Comparison of ENCODE assay signal across 23 cellular contexts in genomic region chr9:22731786-22732185, GRCh38.
DNase-seq lines count a peak whose midpoint lies in the region; ATAC-seq, FAIRE-seq and TF ChIP-seq lines count a peak whose summit lies in the region.
"Had no signal": no experiment of that assay in that cellular context is flagged by ENCODE, and none has a peak within 500 bp of the region (broad histone marks: within the 10 kb centered on the region; RNA-seq: fewer than 3 reads in every experiment).

No MANE protein-coding gene starts in this region.

- H4K20me1 ChIP-seq in OCI-LY7 (ENCODE audit: insufficient read depth, low read length), result no peaks in the 10 kb centered on the region
- H4K20me1 ChIP-seq in astrocyte (ENCODE audit: insufficient read depth, low read length), result no peaks in the 10 kb centered on the region
- H4K20me1 ChIP-seq: BLaER1 had no signal

- peaks cover 7% of the 10 kb centered on the region for H3K4me1 Mint-ChIP-seq in astrocyte (ENCODE audit: low read depth, unreplicated experiment)
- no peaks in the 10 kb centered on the region for H3K4me1 Mint-ChIP-seq in activated T-helper 1 cell treated with anti-CD3 and anti-CD28 coated beads, Interleukin-12 subunit alpha, Interleukin-12 subunit beta, Interleukin-2, Interleukin-4 antibody, amounts not matched to agents 30 ng/mL and 10 ng/mL and 1 ng/mL, durations not matched to agents 14 hours and 24 hours and 36 hours (ENCODE audit: low read depth)
- H3K4me1 Mint-ChIP-seq: B cell; CD4-positive, CD25-positive, alpha-beta regulatory T cell had no signal

- no peak overlapping the region for H3K4me3 ChIP-seq in OCI-LY7 (ENCODE audit: low read depth, low read length, poor library complexity, severe bottlenecking)
- H3K4me3 ChIP-seq in astrocyte (ENCODE audit: insufficient read depth, low read depth, low read length), result no peak overlapping the region
- H3K4me3 ChIP-seq: BLaER1, GM12878, HAP-1 had no signal

- peak overlapping the region; percentile 55; the same call in 1 of the 2 replicates for H2AFZ ChIP-seq in OCI-LY7 (ENCODE audit: low read length)
- H2AFZ ChIP-seq in astrocyte (ENCODE audit: low read depth, low read length), result no peak overlapping the region

- no peaks in the 10 kb centered on the region for H3K9me2 ChIP-seq in OCI-LY7 (ENCODE audit: insufficient read depth, low read length)

- no peak overlapping the region for H3K27ac Mint-ChIP-seq in astrocyte (ENCODE audit: unreplicated experiment)
- no peak overlapping the region for H3K27ac Mint-ChIP-seq in activated T-helper 1 cell treated with anti-CD3 and anti-CD28 coated beads, Interleukin-12 subunit alpha, Interleukin-12 subunit beta, Interleukin-2, Interleukin-4 antibody, amounts not matched to agents 30 ng/mL and 10 ng/mL and 1 ng/mL, durations not matched to agents 14 hours and 24 hours and 36 hours
- H3K27ac Mint-ChIP-seq: B cell; CD4-positive, CD25-positive, alpha-beta regulatory T cell; CD8-positive, alpha-beta T cell; HFFc6 had no signal

- H3K36me3 Mint-ChIP-seq in astrocyte (ENCODE audit: low read depth, unreplicated experiment), result peaks cover 9% of the 10 kb centered on the region
- H3K36me3 Mint-ChIP-seq in activated T-helper 1 cell treated with anti-CD3 and anti-CD28 coated beads, Interleukin-12 subunit alpha, Interleukin-12 subunit beta, Interleukin-2, Interleukin-4 antibody, amounts not matched to agents 30 ng/mL and 10 ng/mL and 1 ng/mL, durations not matched to agents 14 hours and 24 hours and 36 hours (ENCODE audit: low read depth), result no peaks in the 10 kb centered on the region
- H3K36me3 Mint-ChIP-seq: CD4-positive, CD25-positive, alpha-beta regulatory T cell; CD8-positive, alpha-beta T cell had no signal

- CTCF ChIA-PET in OCI-LY7 (lab: Charles Lee; ENCODE audit: unreplicated experiment), result no interaction called here

- H3K27ac ChIP-seq in OCI-LY7 (ENCODE audit: low read depth, low read length, poor library complexity, severe bottlenecking) (no peak overlapping the region), astrocyte (ENCODE audit: low read depth, low read length) (no peak overlapping the region)
- H3K27ac ChIP-seq: BLaER1, C4-2B had no signal

- no peaks in the 10 kb centered on the region for H3K27me3 ChIP-seq in astrocyte (ENCODE audit: insufficient read depth, low read length)
- H3K27me3 ChIP-seq: BLaER1 had no signal

- no peaks in the 10 kb centered on the region for H3K79me2 ChIP-seq in OCI-LY7 (ENCODE audit: insufficient read depth, low read depth, low read length)
- no peaks in the 10 kb centered on the region for H3K79me2 ChIP-seq in astrocyte (ENCODE audit: insufficient read depth, low read length)

- H3K9me3 ChIP-seq in OCI-LY7 (ENCODE audit: low read length) (no peaks in the 10 kb centered on the region), astrocyte (ENCODE audit: insufficient read depth, low read depth, low read length) (no peaks in the 10 kb centered on the region)
- H3K9me3 ChIP-seq: BLaER1, Caco-2, HAP-1 had no signal

- H3K9ac ChIP-seq in astrocyte (ENCODE audit: low read length), result no peak overlapping the region
- H3K9ac ChIP-seq: BLaER1 had no signal

- FAIRE-seq in astrocyte (lab: Jason Lieb, UNC), result no peak
- FAIRE-seq: A204.1, D721Med, GM12878 had no signal

- TF ChIP-seq CTCF in OCI-LY7 (conservative IDR thresholded peaks at IDR 0.05; ENCODE audit: low read length) (no peak), astrocyte (IDR thresholded peaks at IDR 0.05; ENCODE audit: insufficient read depth, low read depth, low read length) (no peak)

- H3K27me3 Mint-ChIP-seq in astrocyte (ENCODE audit: low read depth, unreplicated experiment), result no peaks in the 10 kb centered on the region
- no peaks in the 10 kb centered on the region for H3K27me3 Mint-ChIP-seq in activated T-helper 1 cell treated with anti-CD3 and anti-CD28 coated beads, Interleukin-12 subunit alpha, Interleukin-12 subunit beta, Interleukin-2, Interleukin-4 antibody, amounts not matched to agents 30 ng/mL and 10 ng/mL and 1 ng/mL, durations not matched to agents 14 hours and 24 hours and 36 hours (ENCODE audit: insufficient read depth)
- H3K27me3 Mint-ChIP-seq: B cell; CD4-positive, CD25-positive, alpha-beta regulatory T cell had no signal

- no peak for ATAC-seq in Right ventricle myocardium superior (ENCODE audit: poor library complexity)
- ATAC-seq: CD8-positive, alpha-beta T cell; GM12878 had no signal

- POLR2A ChIA-PET in OCI-LY7 (lab: Charles Lee), result no interaction called here

- no peaks in the 10 kb centered on the region for H3K36me3 ChIP-seq in OCI-LY7 (ENCODE audit: insufficient read depth, low read length)
- no peaks in the 10 kb centered on the region for H3K36me3 ChIP-seq in astrocyte (ENCODE audit: insufficient read depth, low read length)
- H3K36me3 ChIP-seq: BLaER1, HAP-1 had no signal

- H3K4me1 ChIP-seq in OCI-LY7 (ENCODE audit: insufficient read depth, low read length, poor library complexity, severe bottlenecking) (peaks cover 6% of the 10 kb centered on the region), astrocyte (ENCODE audit: insufficient read depth, low read length) (no peaks in the 10 kb centered on the region)
- H3K4me1 ChIP-seq: BLaER1, Caco-2, HAP-1 had no signal

- no TSS peak for BruUV-seq in OCI-LY7 (replicated peaks; lab: Mats Ljungman, UMichigan)

- intact Hi-C loops in OCI-LY7 (cut with micrococcal nuclease; ENCODE audit: unreplicated experiment) (no loop called here), Right ventricle myocardium superior (cut with DNase I) (no loop called here)
- intact Hi-C loops in activated T-helper 1 cell treated with anti-CD3 and anti-CD28 coated beads, Interleukin-12 subunit alpha, Interleukin-12 subunit beta, Interleukin-2, Interleukin-4 antibody, amounts not matched to agents 30 ng/mL and 10 ng/mL and 1 ng/mL, durations not matched to agents 14 hours and 24 hours and 36 hours (cut with micrococcal nuclease), result no loop called here

- peaks cover 1% of the 10 kb centered on the region for H3K9me3 Mint-ChIP-seq in astrocyte (ENCODE audit: unreplicated experiment)
- H3K9me3 Mint-ChIP-seq in activated T-helper 1 cell treated with anti-CD3 and anti-CD28 coated beads, Interleukin-12 subunit alpha, Interleukin-12 subunit beta, Interleukin-2, Interleukin-4 antibody, amounts not matched to agents 30 ng/mL and 10 ng/mL and 1 ng/mL, durations not matched to agents 14 hours and 24 hours and 36 hours, result peaks cover 6% of the 10 kb centered on the region

- H3K4me2 ChIP-seq in OCI-LY7 (ENCODE audit: low read length), result no peak overlapping the region
- H3K4me2 ChIP-seq in astrocyte (ENCODE audit: low read length), result peak overlapping the region; percentile 14
- H3K4me2 ChIP-seq: BLaER1 had no signal

- no peak overlapping the region for H3K4me3 Mint-ChIP-seq in astrocyte (ENCODE audit: unreplicated experiment)
- no peak overlapping the region for H3K4me3 Mint-ChIP-seq in activated T-helper 1 cell treated with anti-CD3 and anti-CD28 coated beads, Interleukin-12 subunit alpha, Interleukin-12 subunit beta, Interleukin-2, Interleukin-4 antibody, amounts not matched to agents 30 ng/mL and 10 ng/mL and 1 ng/mL, durations not matched to agents 14 hours and 24 hours and 36 hours
- H3K4me3 Mint-ChIP-seq: B cell; CD4-positive, CD25-positive, alpha-beta regulatory T cell; CD8-positive, alpha-beta T cell; HFFc6 had no signal

- DNase-seq in HS-5 (ENCODE audit: low read depth) (peak; percentile 32), OCI-LY7 (ENCODE audit: low spot score) (no peak), astrocyte (ENCODE audit: low read depth) (no peak), Right ventricle myocardium superior (no peak)
- DNase-seq in central memory CD4-positive, alpha-beta T cell, result no peak
- no peak for DNase-seq in stimulated activated CD4-positive, alpha-beta T cell treated with anti-CD3 and anti-CD28 coated beads, Interleukin-1b, Interleukin-23, amount 100 ng/mL, for 48 hours
- no peak for DNase-seq in activated T-helper 1 cell treated with anti-CD3 and anti-CD28 coated beads, Interleukin-12 subunit alpha, Interleukin-12 subunit beta, Interleukin-2, Interleukin-4 antibody, amounts not matched to agents 30 ng/mL and 10 ng/mL and 1 ng/mL, durations not matched to agents 14 hours and 24 hours and 36 hours (ENCODE audit: low spot score)
- DNase-seq: Caco-2; CD4-positive, CD25-positive, alpha-beta regulatory T cell; CD8-positive, alpha-beta T cell; DMS 273 treated with DMSO at 0.1 percent for 48 hours; DMS79; EL; GDM1; GOT3; HFFc6 had no signal
